ENCODE assay signal across 11 cellular contexts in the genomic region with DNA sequence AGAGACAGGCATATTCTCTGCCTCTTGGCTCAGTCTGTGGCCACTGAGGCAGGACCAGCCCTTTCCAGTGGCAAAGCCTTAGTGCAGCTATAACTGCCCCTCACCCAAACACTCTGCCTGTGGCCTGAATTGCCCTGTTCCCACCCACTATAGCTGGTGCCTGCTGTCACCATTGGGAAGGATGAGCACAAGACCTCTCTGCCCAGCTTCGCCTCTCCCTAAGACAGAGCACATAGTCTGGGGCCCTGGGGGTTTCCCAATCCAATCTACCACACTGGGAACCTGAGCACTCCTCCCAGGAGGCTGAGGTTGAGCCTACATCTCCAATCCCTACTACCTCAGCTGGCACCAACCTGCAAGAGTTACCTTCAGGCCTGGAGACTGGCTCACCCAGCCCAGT.
"Had no signal": no experiment of that assay in that cellular context is flagged by ENCODE, and none has a peak within 500 bp of the region (broad histone marks: within the 10 kb centered on the region; RNA-seq: fewer than 3 reads in every experiment).

No MANE protein-coding gene starts in this region.

- H3K36me3 Mint-ChIP-seq: IgD-negative memory B cell had no signal

- ATAC-seq: HCT116, HepG2 had no signal

- H3K9me3 ChIP-seq: HAP-1 had no signal

- H3K4me3 ChIP-seq: GM23248, HAP-1 had no signal

- H3K36me3 ChIP-seq: HAP-1 had no signal

- H3K4me1 ChIP-seq: HAP-1 had no signal

- H3K27ac ChIP-seq: GM23248, HL-60, KMS-11 had no signal

- H3K27ac Mint-ChIP-seq: HFFc6, IgD-negative memory B cell had no signal

- H3K4me1 Mint-ChIP-seq: IgD-negative memory B cell had no signal

- H3K4me3 Mint-ChIP-seq: HFFc6, IgD-negative memory B cell had no signal

- DNase-seq: GM23248, GOT3, H7, HFFc6, KBM-7 had no signal
